ENCODE assay signal across 8 cellular contexts in the genomic region with DNA sequence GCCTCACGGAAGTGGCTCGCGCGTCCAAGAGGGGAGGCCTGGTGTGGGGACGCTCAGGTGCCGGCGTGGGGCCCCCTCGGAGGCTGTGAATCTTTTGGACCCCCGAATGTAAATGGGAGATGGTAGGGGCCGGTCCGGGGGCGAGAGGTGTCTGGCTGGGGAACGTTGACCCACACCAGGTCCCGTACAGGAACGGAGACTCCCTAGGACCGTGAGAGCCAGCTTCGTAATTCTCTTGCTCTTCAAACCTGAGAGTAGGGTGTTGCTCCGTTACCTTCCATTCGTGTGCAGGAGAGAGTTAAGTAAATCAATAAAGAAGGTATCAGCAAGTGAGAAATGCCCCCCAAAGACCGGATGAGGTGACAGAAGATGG. TPM values are rescaled to one million over a fixed set of nuclear protein-coding genes. Genes with fewer than 3 reads are reported as not detected.
DNase-seq lines count a peak whose midpoint lies in the region; ATAC-seq and TF ChIP-seq lines count a peak whose summit lies in the region.

No MANE protein-coding gene starts in this region.

- H3K27ac Mint-ChIP-seq in CD14-positive monocyte = peak overlapping the region; percentile 96 to 100 (median 99)

- H3K36me3 Mint-ChIP-seq in CD14-positive monocyte = peaks cover 14 to 30% of the 10 kb centered on the region in 2 donors

- peaks cover 0 to 6% (median 0%) of the 10 kb centered on the region in 3 donors for H3K27me3 Mint-ChIP-seq in CD14-positive monocyte (ENCODE audit: low read depth in 3 of 3)

- H3K27me3 ChIP-seq in ascending aorta (no peaks in the 10 kb centered on the region), layer of hippocampus (ENCODE audit: control insufficient read depth, insufficient read depth, low read length) (no peaks in the 10 kb centered on the region), tibial artery (no peaks in the 10 kb centered on the region)

- H3K27ac ChIP-seq in ascending aorta (peak overlapping the region; percentile 96 to 100), layer of hippocampus (ENCODE audit: low read depth, low read length) (peak overlapping the region; percentile 96), tibial artery (peak overlapping the region; percentile 96 to 98)

- H3K36me3 ChIP-seq in ascending aorta = peaks cover 0 to 11% of the 10 kb centered on the region in 2 donors
- H3K36me3 ChIP-seq in tibial artery = peaks cover 0 to 8% (median 3%) of the 10 kb centered on the region in 3 donors

- H3K4me3 Mint-ChIP-seq in CD14-positive monocyte = peak overlapping the region; percentile 89 to 95

- ATAC-seq in HG03108 (IDR thresholded peaks at IDR 0.05; ENCODE audit: unreplicated experiment) = peak; percentile 1
- ATAC-seq in GM19395 (IDR thresholded peaks at IDR 0.05; ENCODE audit: unreplicated experiment) = no peak

- H3K9me3 Mint-ChIP-seq in CD14-positive monocyte = peaks cover 0 to 2% (median 0%) of the 10 kb centered on the region in 7 donors

- DNase-seq in CD14-positive monocyte (ENCODE audit: low spot score) (no peak), ascending aorta (ENCODE audit: low spot score in 2 of 2) (no peak), tibial artery (no peak), GM20000 (ENCODE audit: low spot score) (no peak), NOMO-1 treated with dmso at 0.1 percent for 144 hours (lab: John Stamatoyannopoulos, UW; ENCODE audit: unreplicated experiment) (no peak)

- H3K4me1 ChIP-seq in ascending aorta = peaks cover 16 to 62% of the 10 kb centered on the region in 2 donors
- H3K4me1 ChIP-seq in tibial artery = peaks cover 0 to 79% (median 68%) of the 10 kb centered on the region in 4 donors

- TF ChIP-seq CTCF in CD14-positive monocyte (IDR thresholded peaks at IDR 0.05) = no peak
- no peak for TF ChIP-seq CTCF in ascending aorta (IDR thresholded peaks at IDR 0.05)
- no peak for TF ChIP-seq CTCF in tibial artery (IDR thresholded peaks at IDR 0.05)
- no peak for TF ChIP-seq CTCF in GM20000 (IDR thresholded peaks at IDR 0.05; ENCODE audit: extremely low read depth, missing control alignments)

- H3K4me3 ChIP-seq in ascending aorta (peak overlapping the region; percentile 80 to 93), tibial artery (peak overlapping the region; percentile 63 to 78)

- intact Hi-C loops in CD14-positive monocyte (cut with micrococcal nuclease) = no loop called here
- intact Hi-C loops in ascending aorta (cut with DNase I) = loop anchor here (2.0 to 5.0 kb wide), 6 partner anchors 20 to 1291 kb away; a partner anchor contains a TSS
- intact Hi-C loops in tibial artery (cut with DNase I; ENCODE audit: low total_unique reads) = loop anchor here (5.0 to 10.0 kb wide), 2 partner anchors 34 to 1774 kb away; no protein-coding TSS in a partner anchor

- H3K9me3 ChIP-seq in ascending aorta (no peaks in the 10 kb centered on the region), tibial artery (no peaks in the 10 kb centered on the region)

- H3K4me1 Mint-ChIP-seq in CD14-positive monocyte = peaks cover 77% of the 10 kb centered on the region

RNA-seq across cellular contexts. Expression of a gene that starts 0.5 kb away (rescaled TPM):
- polyA plus RNA-seq in CD14-positive monocyte = 10 to 100 TPM; 25.5 to 29.5 TPM
- 3.9 TPM for total RNA-seq in ascending aorta

RNA-seq across cellular contexts. Expression of a gene that starts 0.9 kb away (rescaled TPM):
- polyA plus RNA-seq in CD14-positive monocyte = 1 to 10 TPM; 1.0 to 1.3 TPM
- total RNA-seq in ascending aorta = 9.8 TPM

Comparison
In these comparisons a context has a peak if more than half of its experiments do, and no peak if none do; other contexts are left out.
1. intact Hi-C loops: an anchor here in ascending aorta (2.0 to 5.0 kb wide) and tibial artery (5.0 to 10.0 kb wide); none called in CD14-positive monocyte.